In genomic region chr10:74034301-74034700, GRCh38 we compare ENCODE assay signal across 10 cellular contexts. TPM values are rescaled to one million over a fixed set of nuclear protein-coding genes. Genes with fewer than 3 reads are reported as not detected.
DNase-seq lines count a peak whose midpoint lies in the region; ATAC-seq, FAIRE-seq and TF ChIP-seq lines count a peak whose summit lies in the region.
"Had no signal": no experiment of that assay in that cellular context is flagged by ENCODE, and none has a peak within 500 bp of the region (broad histone marks: within the 10 kb centered on the region; RNA-seq: fewer than 3 reads in every experiment).

No MANE protein-coding gene starts in this region.

- H3K36me3 ChIP-seq in OCI-LY7 (ENCODE audit: insufficient read depth, low read length) (no peaks in the 10 kb centered on the region), WERI-Rb-1 (no peaks in the 10 kb centered on the region)
- H3K36me3 ChIP-seq in naive thymus-derived CD4-positive, alpha-beta T cell (ENCODE audit: control insufficient read depth in 2 of 3, insufficient read depth in 3 of 3, low read length in 3 of 3), result no peaks in the 10 kb centered on the region

- FAIRE-seq in GM19239 (lab: Jason Lieb, UNC), result peak; percentile 86

- H3K36me3 Mint-ChIP-seq in naive thymus-derived CD4-positive, alpha-beta T cell, result peaks cover 0 to 19% (median 6%) of the 10 kb centered on the region in 5 donors

- H3K9me3 Mint-ChIP-seq in naive thymus-derived CD4-positive, alpha-beta T cell, result no peaks in the 10 kb centered on the region

- no peak overlapping the region for H2AFZ ChIP-seq in OCI-LY7 (ENCODE audit: low read length)

- CTCF ChIA-PET in OCI-LY7 (lab: Charles Lee; ENCODE audit: unreplicated experiment), result no interaction called here
- CTCF ChIA-PET in naive thymus-derived CD4-positive, alpha-beta T cell (lab: Charles Lee), result interaction anchor here (1.2 to 3.9 kb wide), 6 partner anchors 30 to 154 kb away, joined by 3 to 22 read pairs (median 6); no protein-coding TSS in a partner anchor

- H4K20me1 ChIP-seq in OCI-LY7 (ENCODE audit: insufficient read depth, low read length), result no peaks in the 10 kb centered on the region

- H3K27me3 ChIP-seq in naive thymus-derived CD4-positive, alpha-beta T cell (ENCODE audit: control insufficient read depth in 2 of 2, insufficient read depth in 2 of 2, low read length in 2 of 2), result no peaks in the 10 kb centered on the region
- H3K27me3 ChIP-seq in WERI-Rb-1 (ENCODE audit: insufficient read depth, low read depth, severe bottlenecking), result no peaks in the 10 kb centered on the region
- H3K27me3 ChIP-seq: SJSA1 had no signal

- no peaks in the 10 kb centered on the region for H3K9me3 ChIP-seq in OCI-LY7 (ENCODE audit: low read length)
- H3K9me3 ChIP-seq in naive thymus-derived CD4-positive, alpha-beta T cell (ENCODE audit: control insufficient read depth in 2 of 3, low read length in 3 of 3), result no peaks in the 10 kb centered on the region
- no peaks in the 10 kb centered on the region for H3K9me3 ChIP-seq in WERI-Rb-1 (ENCODE audit: severe bottlenecking)
- H3K9me3 ChIP-seq: SJSA1 had no signal

- H3K4me2 ChIP-seq in OCI-LY7 (ENCODE audit: low read length), result peak overlapping the region; percentile 15

- H3K27ac ChIP-seq in OCI-LY7 (ENCODE audit: low read depth, low read length, poor library complexity, severe bottlenecking) (no peak overlapping the region), WERI-Rb-1 (no peak overlapping the region)
- no peak overlapping the region for H3K27ac ChIP-seq in naive thymus-derived CD4-positive, alpha-beta T cell (ENCODE audit: low read depth, low read length)
- H3K27ac ChIP-seq: SJSA1 had no signal

- peaks cover 22 to 51% (median 39%) of the 10 kb centered on the region in 7 donors for H3K4me1 Mint-ChIP-seq in naive thymus-derived CD4-positive, alpha-beta T cell

- no peaks in the 10 kb centered on the region for H3K79me2 ChIP-seq in OCI-LY7 (ENCODE audit: insufficient read depth, low read depth, low read length)

- intact Hi-C loops in OCI-LY7 (cut with micrococcal nuclease; ENCODE audit: unreplicated experiment), result loop anchor here (5.0 kb wide), 1 partner anchor 77 kb away; no protein-coding TSS in a partner anchor
- intact Hi-C loops in naive thymus-derived CD4-positive, alpha-beta T cell (cut with micrococcal nuclease), result loop anchor here in 1 of 2 donors (2.0 kb wide), 1 partner anchor 36 kb away; the partner anchor contains the start of gene VCL

- peak overlapping the region in 3 of 10 donors; percentile 0 to 4 (median 3) for H3K4me3 Mint-ChIP-seq in naive thymus-derived CD4-positive, alpha-beta T cell

- no peak overlapping the region for H3K4me3 ChIP-seq in OCI-LY7 (ENCODE audit: low read depth, low read length, poor library complexity, severe bottlenecking)
- no peak overlapping the region for H3K4me3 ChIP-seq in naive thymus-derived CD4-positive, alpha-beta T cell (ENCODE audit: low read length)
- H3K4me3 ChIP-seq in WERI-Rb-1 (ENCODE audit: low read depth, low read length), result no peak overlapping the region
- H3K4me3 ChIP-seq: SJSA1 had no signal

- no peak for ATAC-seq in naive thymus-derived CD4-positive, alpha-beta T cell

- no peaks in the 10 kb centered on the region for H3K9me2 ChIP-seq in OCI-LY7 (ENCODE audit: insufficient read depth, low read length)

- no TSS peak for BruUV-seq in OCI-LY7 (replicated peaks; lab: Mats Ljungman, UMichigan)

- POLR2A ChIA-PET in OCI-LY7 (lab: Charles Lee), result interaction anchor here (0.6 to 1.5 kb wide), 5 partner anchors 12 to 75 kb away, joined by 3 to 4 read pairs (median 3); no protein-coding TSS in a partner anchor
- POLR2A ChIA-PET in naive thymus-derived CD4-positive, alpha-beta T cell (lab: Charles Lee), result interaction anchor here (0.6 kb wide), 2 partner anchors 9 to 51 kb away, joined by 3 read pairs; no protein-coding TSS in a partner anchor

- DNase-seq in CD1c-positive myeloid dendritic cell (ENCODE audit: extremely low spot score) (peak; percentile 76), GM19239 (ENCODE audit: insufficient read length, low spot score) (no peak), OCI-LY7 (ENCODE audit: low spot score) (no peak), NCI-H510A (lab: John Stamatoyannopoulos, UW) (no peak), NAMALWA (ENCODE audit: low spot score) (no peak), DMS114 treated with DMSO at 0.1 percent for 48 hours (lab: John Stamatoyannopoulos, UW; ENCODE audit: unreplicated experiment) (no peak), WERI-Rb-1 (no peak)
- DNase-seq in naive thymus-derived CD4-positive, alpha-beta T cell, result no peak
- DNase-seq: foreskin fibroblast had no signal

- peaks cover 10% of the 10 kb centered on the region for H3K4me1 ChIP-seq in OCI-LY7 (ENCODE audit: insufficient read depth, low read length, poor library complexity, severe bottlenecking)
- peaks cover 0 to 5% of the 10 kb centered on the region in 2 donors for H3K4me1 ChIP-seq in naive thymus-derived CD4-positive, alpha-beta T cell (ENCODE audit: control insufficient read depth in 2 of 2, insufficient read depth in 2 of 2, low read length in 2 of 2)

- H3K27me3 Mint-ChIP-seq in naive thymus-derived CD4-positive, alpha-beta T cell, result no peaks in the 10 kb centered on the region

- TF ChIP-seq CTCF in OCI-LY7 (conservative IDR thresholded peaks at IDR 0.05; ENCODE audit: low read length) (no peak), WERI-Rb-1 (IDR thresholded peaks at IDR 0.05; ENCODE audit: low read depth, low read length) (no peak)

- H3K27ac Mint-ChIP-seq in naive thymus-derived CD4-positive, alpha-beta T cell, result peak overlapping the region; percentile 0 to 82 (median 23)

RNA-seq across cellular contexts. Expression of gene VCL, which starts 36.4 kb away (rescaled TPM):
- total RNA-seq in OCI-LY7 (2014; rRNA removed; shearing (Covaris generic)), result 19.1 and 24.9 TPM in 2 replicates
- total RNA-seq in OCI-LY7 (2022), result 55.5 and 64.5 TPM in 2 replicates
- 10 to 100 TPM in 4 of 5 experiments, 1 to 10 TPM in 1; 9.0 to 67.7 (median 21.6) TPM for total RNA-seq in naive thymus-derived CD4-positive, alpha-beta T cell
- polyA plus RNA-seq in naive thymus-derived CD4-positive, alpha-beta T cell, result 10 to 100 TPM; 12.5 to 16.5 TPM
